8 cellular contexts compared by ENCODE assay signal in genomic region chr9:31347082-31347617, GRCh38.
A peak's percentile ranks its signal among the peaks of the same experiment; 100 is the strongest.
DNase-seq lines count a peak whose midpoint lies in the region; ATAC-seq lines count a peak whose summit lies in the region.

No MANE protein-coding gene starts in this region.

- peaks cover 0 to 26% (median 14%) of the 10 kb centered on the region in 11 donors for H3K9me3 Mint-ChIP-seq in naive thymus-derived CD4-positive, alpha-beta T cell

- H3K9me3 ChIP-seq in naive thymus-derived CD4-positive, alpha-beta T cell (ENCODE audit: control insufficient read depth in 2 of 3, low read length in 3 of 3), result peaks cover 0 to 4% (median 0%) of the 10 kb centered on the region in 3 experiments
- no peaks in the 10 kb centered on the region for H3K9me3 ChIP-seq in trophoblast cell (ENCODE audit: insufficient read depth, low read depth, low read length)

- H3K4me3 ChIP-seq in naive thymus-derived CD4-positive, alpha-beta T cell (ENCODE audit: low read length), result peak overlapping the region; percentile 36
- no peak overlapping the region for H3K4me3 ChIP-seq in trophoblast cell (ENCODE audit: low read depth, low read length)

- H3K4me1 Mint-ChIP-seq in naive thymus-derived CD4-positive, alpha-beta T cell, result peaks cover 8 to 73% (median 58%) of the 10 kb centered on the region in 7 donors

- H3K36me3 ChIP-seq in naive thymus-derived CD4-positive, alpha-beta T cell (ENCODE audit: control insufficient read depth in 2 of 3, insufficient read depth in 3 of 3, low read length in 3 of 3), result no peaks in the 10 kb centered on the region
- no peaks in the 10 kb centered on the region for H3K36me3 ChIP-seq in trophoblast cell (ENCODE audit: control insufficient read depth in 1 of 2, insufficient read depth in 2 of 2, low read length in 2 of 2)

- intact Hi-C loops in naive thymus-derived CD4-positive, alpha-beta T cell (cut with micrococcal nuclease), result loop anchor here (1.0 to 10.0 kb wide), 13 partner anchors 9 to 1818 kb away; partner anchors contain the start of genes B4GALT1 (in 1 of the 2), SMIM27 (in 1 of the 2) and TOPORS (in 1 of the 2)

- no CpG with 5 or more reads among the region's 6 CpGs for WGBS in trophoblast cell (ENCODE audit: extremely low coverage, insufficient coverage, insufficient read length)

- H3K4me3 Mint-ChIP-seq in naive thymus-derived CD4-positive, alpha-beta T cell, result peak overlapping the region; percentile 63 to 82 (median 72)

- H3K27ac ChIP-seq in cingulate gyrus (ENCODE audit: low read depth, low read length), result peak overlapping the region; percentile 33
- H3K27ac ChIP-seq in naive thymus-derived CD4-positive, alpha-beta T cell (ENCODE audit: low read depth, low read length), result peak overlapping the region; percentile 77
- H3K27ac ChIP-seq in trophoblast cell (ENCODE audit: low read depth, low read length), result no peak overlapping the region

- ATAC-seq in GM18868 (IDR thresholded peaks at IDR 0.05; ENCODE audit: unreplicated experiment) (peak; percentile 98), HG02840 (IDR thresholded peaks at IDR 0.05; ENCODE audit: low FRiP score, unreplicated experiment) (peak; percentile 99)
- peak; percentile 97 for ATAC-seq in naive thymus-derived CD4-positive, alpha-beta T cell

- no peak overlapping the region for H2BK120ac ChIP-seq in trophoblast cell (ENCODE audit: insufficient read depth, low read length, poor library complexity)

- H4K91ac ChIP-seq in trophoblast cell (ENCODE audit: low read depth, low read length), result no peak overlapping the region

- H3K4ac ChIP-seq in trophoblast cell (ENCODE audit: low read depth, low read length), result no peak overlapping the region

- H2BK12ac ChIP-seq in trophoblast cell (ENCODE audit: low read length), result no peak overlapping the region

- no peak overlapping the region for H3K4me2 ChIP-seq in trophoblast cell (ENCODE audit: low read length)

- no peak overlapping the region for H3K14ac ChIP-seq in trophoblast cell (ENCODE audit: low read length)

- H4K12ac ChIP-seq in trophoblast cell (ENCODE audit: low read depth, low read length), result no peak overlapping the region

- CTCF ChIA-PET in naive thymus-derived CD4-positive, alpha-beta T cell (lab: Charles Lee), result interaction anchor here (0.6 to 1.7 kb wide), 6 partner anchors 21 to 196 kb away, joined by 3 to 8 read pairs (median 4); no protein-coding TSS in a partner anchor

- no peak overlapping the region for H3K23ac ChIP-seq in trophoblast cell (ENCODE audit: low read length)

- H3K18ac ChIP-seq in trophoblast cell (ENCODE audit: low read length), result no peak overlapping the region

- peaks cover 25 to 26% of the 10 kb centered on the region in 2 donors for H3K4me1 ChIP-seq in naive thymus-derived CD4-positive, alpha-beta T cell (ENCODE audit: control insufficient read depth in 2 of 2, insufficient read depth in 2 of 2, low read length in 2 of 2)
- no peaks in the 10 kb centered on the region for H3K4me1 ChIP-seq in trophoblast cell (ENCODE audit: control insufficient read depth in 1 of 2, insufficient read depth in 2 of 2, low read length in 2 of 2)

- H4K8ac ChIP-seq in trophoblast cell (ENCODE audit: low read depth, low read length), result no peak overlapping the region

- peaks cover 0 to 22% (median 9%) of the 10 kb centered on the region in 5 donors for H3K36me3 Mint-ChIP-seq in naive thymus-derived CD4-positive, alpha-beta T cell

- peak overlapping the region; percentile 93 to 98 (median 96) for H3K27ac Mint-ChIP-seq in naive thymus-derived CD4-positive, alpha-beta T cell

- H2BK5ac ChIP-seq in trophoblast cell (ENCODE audit: low read depth, low read length, poor library complexity), result no peak overlapping the region

- H2AFZ ChIP-seq in trophoblast cell (ENCODE audit: insufficient read depth, low read length, poor library complexity), result no peak overlapping the region

- H3K27me3 ChIP-seq in naive thymus-derived CD4-positive, alpha-beta T cell (ENCODE audit: control insufficient read depth in 2 of 2, insufficient read depth in 2 of 2, low read length in 2 of 2), result no peaks in the 10 kb centered on the region
- H3K27me3 ChIP-seq in trophoblast cell (ENCODE audit: insufficient read depth, low read length), result no peaks in the 10 kb centered on the region

- DNase-seq in NCI-H460 (ENCODE audit: extremely low read depth, low read depth) (peak; percentile 37), AG08395 (ENCODE audit: low spot score) (no peak), trophoblast cell (no peak), islet precursor cell (no peak)
- peak in 7 of 9 donors; percentile 58 to 81 (median 72) for DNase-seq in naive thymus-derived CD4-positive, alpha-beta T cell

- H3K27me3 Mint-ChIP-seq in naive thymus-derived CD4-positive, alpha-beta T cell, result no peaks in the 10 kb centered on the region

- H3K79me2 ChIP-seq in trophoblast cell (ENCODE audit: control insufficient read depth, insufficient read depth, low read length, poor library complexity), result no peaks in the 10 kb centered on the region

- H2AK5ac ChIP-seq in trophoblast cell (ENCODE audit: low read length), result no peak overlapping the region

- no peaks in the 10 kb centered on the region for H3K79me1 ChIP-seq in trophoblast cell (ENCODE audit: low read length)

- no peak overlapping the region for H3K9ac ChIP-seq in trophoblast cell (ENCODE audit: low read length)

- POLR2A ChIA-PET in naive thymus-derived CD4-positive, alpha-beta T cell (lab: Charles Lee), result interaction anchor here (0.6 to 3.0 kb wide), 6 partner anchors 9 to 38 kb away, joined by 3 to 22 read pairs (median 5); no protein-coding TSS in a partner anchor

Comparison
In these comparisons a context has a peak if more than half of its experiments do, and no peak if none do; other contexts are left out.
1. DNase-seq: peak in NCI-H460 (single experiment) and naive thymus-derived CD4-positive, alpha-beta T cell (7 of 9); none in AG08395 (single experiment), trophoblast cell (0 of 2) and islet precursor cell (single experiment).
2. Peak in every context shown above with its lines, with median percentiles within 50 percentile points of each other: ATAC-seq.